In the genomic region with DNA sequence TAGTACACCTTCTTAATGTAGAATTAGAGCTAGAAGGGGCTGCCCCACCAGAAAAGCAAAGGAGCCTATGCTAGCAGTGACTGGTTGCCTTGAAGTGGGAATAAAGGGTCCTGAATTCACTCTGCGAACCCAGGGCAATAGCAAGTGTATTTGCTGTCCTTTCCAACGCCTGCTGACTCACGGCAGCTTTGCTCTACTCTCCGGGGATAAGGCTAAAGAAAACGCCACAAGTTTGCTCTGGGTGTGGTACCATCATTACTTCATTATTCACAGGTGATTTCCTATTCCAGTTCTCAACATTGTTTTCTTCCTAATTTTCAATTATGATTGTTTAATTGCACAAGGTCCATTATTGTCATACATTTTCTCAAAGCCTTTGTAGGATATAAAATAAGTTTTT, we compare ENCODE assay signal across 18 cellular contexts.
"Had no signal": no experiment of that assay in that cellular context is flagged by ENCODE, and none has a peak within 500 bp of the region (broad histone marks: within the 10 kb centered on the region; RNA-seq: fewer than 3 reads in every experiment).

No MANE protein-coding gene starts in this region.

- H3K27me3 ChIP-seq: adrenal gland had no signal

- ATAC-seq: activated naive CD4-positive, alpha-beta T cell treated with anti-CD3 and anti-CD28 coated beads, Interleukin-2, amount 50 U/mL, for 72 hours had no signal

- H3K4me3 ChIP-seq: adrenal gland, lung had no signal

- H3K27me3 Mint-ChIP-seq: stimulated activated naive CD8-positive, alpha-beta T cell treated with anti-CD3 and anti-CD28 coated beads, Interleukin-15, Interleukin-2, amounts not matched to agents 100 ng/mL and 50 ng/mL, for 24 hours had no signal

- H3K27ac Mint-ChIP-seq: stimulated activated naive CD8-positive, alpha-beta T cell treated with anti-CD3 and anti-CD28 coated beads, Interleukin-15, Interleukin-2, amounts not matched to agents 100 ng/mL and 50 ng/mL, for 24 hours had no signal

- H3K36me3 ChIP-seq: adrenal gland had no signal

- H3K9me3 ChIP-seq: adrenal gland had no signal

- DNase-seq: activated CD4-positive, alpha-beta T cell treated with anti-CD3 and anti-CD28 coated beads, Interleukin-2, amount 50 U/mL, for 1 hour; activated CD4-positive, CD25-positive, alpha-beta regulatory T cell treated with anti-CD3 and anti-CD28 coated beads, Interleukin-2, amount 50 U/mL, for 72 hours; activated CD8-positive, alpha-beta memory T cell treated with anti-CD3 and anti-CD28 coated beads for 24 hours; activated CD8-positive, alpha-beta memory T cell treated with anti-CD3 and anti-CD28 coated beads, Interleukin-2, amount 50 U/mL, for 48 hours; activated effector memory CD4-positive, alpha-beta T cell treated with anti-CD3 and anti-CD28 coated beads, Interleukin-2, amount 50 U/mL, for 16 hours; activated T-cell treated with anti-CD3 and anti-CD28 coated beads, Interleukin-2, amount 50 U/mL, for 48 hours; adrenal gland; effector memory CD4-positive, alpha-beta T cell; foreskin melanocyte; glutamatergic neuron; hypothalamus; T1000; trophoblast cell had no signal

- H3K4me3 Mint-ChIP-seq: dendritic cell treated with granulocyte-macrophage colony-stimulating factor and Interleukin-4, amounts not matched to agents 40 ng/mL and 50 ng/mL, for 4 days; stimulated activated naive CD8-positive, alpha-beta T cell treated with anti-CD3 and anti-CD28 coated beads, Interleukin-15, Interleukin-2, amounts not matched to agents 100 ng/mL and 50 ng/mL, for 24 hours had no signal

- H3K27ac ChIP-seq: adrenal gland, epithelial cell of prostate had no signal
